ENCODE assay signal across 14 cellular contexts in genomic region chr12:66297080-66297479, GRCh38. TPM values are rescaled to one million over a fixed set of nuclear protein-coding genes. Genes with fewer than 3 reads are reported as not detected.
A peak's percentile ranks its signal among the peaks of the same experiment; 100 is the strongest.
DNase-seq lines count a peak whose midpoint lies in the region; ATAC-seq and TF ChIP-seq lines count a peak whose summit lies in the region.
"Had no signal": no experiment of that assay in that cellular context is flagged by ENCODE, and none has a peak within 500 bp of the region (broad histone marks: within the 10 kb centered on the region; RNA-seq: fewer than 3 reads in every experiment).

No MANE protein-coding gene starts in this region.

- H3K27ac ChIP-seq in GM23338 (ENCODE audit: low read depth), result no peak overlapping the region
- H3K27ac ChIP-seq: GM23248 had no signal

- H3K4me3 ChIP-seq in GM23338, result no peak overlapping the region
- H3K4me3 ChIP-seq: GM23248 had no signal

- CTCF ChIA-PET in activated CD4-positive, alpha-beta memory T cell treated with anti-CD3 and anti-CD28 coated beads for 36 hours (lab: Charles Lee), result no interaction called here
- CTCF ChIA-PET in activated CD4-positive, alpha-beta memory T cell treated with anti-CD3 and anti-CD28 coated beads, Interleukin-2, amount 10 ng/mL, durations not matched to agents 7 days and 5 days (lab: Charles Lee), result no interaction called here

- no peaks in the 10 kb centered on the region for H3K36me3 ChIP-seq in GM23338 (ENCODE audit: insufficient read depth)

- peaks cover 11% of the 10 kb centered on the region; the same call in 1 of the 2 replicates for H3K27me3 ChIP-seq in GM23338 (ENCODE audit: insufficient read depth)

- intact Hi-C loops in activated CD4-positive, alpha-beta memory T cell treated with anti-CD3 and anti-CD28 coated beads for 36 hours (cut with micrococcal nuclease), result no loop called here

- H3K4me1 Mint-ChIP-seq in activated CD4-positive, alpha-beta memory T cell treated with anti-CD3 and anti-CD28 coated beads for 36 hours (ENCODE audit: low read depth), result peaks cover 38% of the 10 kb centered on the region
- H3K4me1 Mint-ChIP-seq in activated CD4-positive, alpha-beta memory T cell treated with anti-CD3 and anti-CD28 coated beads, Interleukin-2, amount 10 ng/mL, durations not matched to agents 7 days and 5 days, result peaks cover 45% of the 10 kb centered on the region
- H3K4me1 Mint-ChIP-seq in GM23338 (no peaks in the 10 kb centered on the region; the same call in 2 of the 3 replicates), T-helper 17 cell (peaks cover 40% of the 10 kb centered on the region)

- no peaks in the 10 kb centered on the region for H3K9me2 ChIP-seq in GM23338 (ENCODE audit: insufficient read depth)

- no peaks in the 10 kb centered on the region for H4K20me1 ChIP-seq in GM23338 (replicated peaks; ENCODE audit: insufficient read depth)

- H3K79me2 ChIP-seq in GM23338 (replicated peaks; ENCODE audit: insufficient read depth), result no peaks in the 10 kb centered on the region

- H3K36me3 Mint-ChIP-seq in activated CD4-positive, alpha-beta memory T cell treated with anti-CD3 and anti-CD28 coated beads for 36 hours, result no peaks in the 10 kb centered on the region
- peaks cover 11% of the 10 kb centered on the region for H3K36me3 Mint-ChIP-seq in activated CD4-positive, alpha-beta memory T cell treated with anti-CD3 and anti-CD28 coated beads, Interleukin-2, amount 10 ng/mL, durations not matched to agents 7 days and 5 days (ENCODE audit: low read depth)
- H3K36me3 Mint-ChIP-seq in GM23338 (ENCODE audit: low read depth) (no peaks in the 10 kb centered on the region), T-helper 17 cell (ENCODE audit: low read depth) (no peaks in the 10 kb centered on the region)

- peaks cover 3% of the 10 kb centered on the region for H3K9me3 Mint-ChIP-seq in activated CD4-positive, alpha-beta memory T cell treated with anti-CD3 and anti-CD28 coated beads for 36 hours
- peaks cover 11% of the 10 kb centered on the region for H3K9me3 Mint-ChIP-seq in activated CD4-positive, alpha-beta memory T cell treated with anti-CD3 and anti-CD28 coated beads, Interleukin-2, amount 10 ng/mL, durations not matched to agents 7 days and 5 days
- H3K9me3 Mint-ChIP-seq in GM23338, result no peaks in the 10 kb centered on the region
- H3K9me3 Mint-ChIP-seq: CD8-positive, alpha-beta T cell; H9 had no signal

- peak; percentile 24 for DNase-seq in activated CD4-positive, alpha-beta memory T cell treated with anti-CD3 and anti-CD28 coated beads for 36 hours
- DNase-seq in activated CD4-positive, alpha-beta memory T cell treated with anti-CD3 and anti-CD28 coated beads, Interleukin-2, amount 10 ng/mL, durations not matched to agents 7 days and 5 days, result no peak
- DNase-seq in GM23338 (ENCODE audit: low spot score), result no peak
- no peak for DNase-seq in T-helper 17 cell
- no peak for DNase-seq in stimulated activated CD4-positive, alpha-beta T cell treated with anti-CD3 and anti-CD28 coated beads, Interleukin-4, amount 100 ng/mL, for 4 hours
- DNase-seq in putamen (ENCODE audit: low spot score), result no peak
- DNase-seq: C1 segment of cervical spinal cord; Caco-2; CD8-positive, alpha-beta T cell; DMS153; DND-41; GM23248; H9 had no signal

- no peak for TF ChIP-seq CTCF in GM23338 (conservative IDR thresholded peaks at IDR 0.05; ENCODE audit: low read depth in 2 of 2)

- H2AFZ ChIP-seq in GM23338, result peak overlapping the region; percentile 3; the same call in 1 of the 2 replicates
- H2AFZ ChIP-seq: GM23248 had no signal

- no peak overlapping the region for H3K4me2 ChIP-seq in GM23338

- H3K27ac Mint-ChIP-seq in activated CD4-positive, alpha-beta memory T cell treated with anti-CD3 and anti-CD28 coated beads for 36 hours, result no peak overlapping the region
- no peak overlapping the region for H3K27ac Mint-ChIP-seq in activated CD4-positive, alpha-beta memory T cell treated with anti-CD3 and anti-CD28 coated beads, Interleukin-2, amount 10 ng/mL, durations not matched to agents 7 days and 5 days
- H3K27ac Mint-ChIP-seq in GM23338 (no peak overlapping the region), T-helper 17 cell (peak overlapping the region; percentile 27)
- H3K27ac Mint-ChIP-seq: CD8-positive, alpha-beta T cell; H9 had no signal

- H3K4me1 ChIP-seq in GM23338 (ENCODE audit: insufficient read depth), result no peaks in the 10 kb centered on the region
- H3K4me1 ChIP-seq: Caco-2 had no signal

- ATAC-seq in GM23338 (no peak), T-helper 17 cell (peak; percentile 45)
- ATAC-seq: CD8-positive, alpha-beta T cell; HCT116 had no signal

- no peak overlapping the region for H3K4me3 Mint-ChIP-seq in activated CD4-positive, alpha-beta memory T cell treated with anti-CD3 and anti-CD28 coated beads for 36 hours
- H3K4me3 Mint-ChIP-seq in activated CD4-positive, alpha-beta memory T cell treated with anti-CD3 and anti-CD28 coated beads, Interleukin-2, amount 10 ng/mL, durations not matched to agents 7 days and 5 days, result no peak overlapping the region
- H3K4me3 Mint-ChIP-seq in GM23338 (no peak overlapping the region), T-helper 17 cell (peak overlapping the region; percentile 25)
- H3K4me3 Mint-ChIP-seq: CD8-positive, alpha-beta T cell; H9 had no signal

- no peaks in the 10 kb centered on the region for H3K9me3 ChIP-seq in T-helper 17 cell (ENCODE audit: control insufficient read depth, low read length, poor library complexity, severe bottlenecking)
- H3K9me3 ChIP-seq: Caco-2 had no signal

- POLR2A ChIA-PET in activated CD4-positive, alpha-beta memory T cell treated with anti-CD3 and anti-CD28 coated beads for 36 hours (lab: Charles Lee), result no interaction called here
- POLR2A ChIA-PET in activated CD4-positive, alpha-beta memory T cell treated with anti-CD3 and anti-CD28 coated beads, Interleukin-2, amount 10 ng/mL, durations not matched to agents 7 days and 5 days (lab: Charles Lee), result no interaction called here

- no peaks in the 10 kb centered on the region for H3F3A ChIP-seq in GM23338 (replicated peaks; ENCODE audit: low read depth)

- H3K27me3 Mint-ChIP-seq in activated CD4-positive, alpha-beta memory T cell treated with anti-CD3 and anti-CD28 coated beads for 36 hours, result no peaks in the 10 kb centered on the region
- H3K27me3 Mint-ChIP-seq in activated CD4-positive, alpha-beta memory T cell treated with anti-CD3 and anti-CD28 coated beads, Interleukin-2, amount 10 ng/mL, durations not matched to agents 7 days and 5 days, result peaks cover 2% of the 10 kb centered on the region
- no peaks in the 10 kb centered on the region for H3K27me3 Mint-ChIP-seq in GM23338 (ENCODE audit: insufficient read depth, low read depth, poor library complexity)
- H3K27me3 Mint-ChIP-seq in T-helper 17 cell, result no peaks in the 10 kb centered on the region

TF ChIP-seq in GM23338, 12 proteins besides CTCF, POLR2A, EP300 and RAD21 (continues in another document):
- no peak for TF ChIP-seq ETS1 (IDR thresholded peaks at IDR 0.05)
- no peak for TF ChIP-seq JUNB (IDR thresholded peaks at IDR 0.05; ENCODE audit: unreplicated experiment)
- no peak for TF ChIP-seq POLR2AphosphoS5 (IDR thresholded peaks at IDR 0.05; ENCODE audit: low read depth)
- TF ChIP-seq CREB1 (CRISPR knock-in tag; IDR thresholded peaks at IDR 0.05; ENCODE audit: low read depth), result no peak

RNA-seq across cellular contexts. Expression of gene HELB, which starts 5.2 kb away (rescaled TPM):
- 10 to 100 TPM; 20.8 to 21.8 TPM for total RNA-seq in activated CD4-positive, alpha-beta memory T cell treated with anti-CD3 and anti-CD28 coated beads for 36 hours
- 10 to 100 TPM; 34.2 to 38.3 TPM for total RNA-seq in activated CD4-positive, alpha-beta memory T cell treated with anti-CD3 and anti-CD28 coated beads, Interleukin-2, amount 10 ng/mL, durations not matched to agents 7 days and 5 days
- total RNA-seq in GM23338 (2014; rRNA removed; shearing (Covaris generic)), result 11.9 and 18.2 TPM in 2 replicates
- polyA plus RNA-seq in GM23338 (2016; fragmentation: Nextera tagmentation; extraction: Ambion mirVana), result 2.7 and 3.1 TPM in 2 replicates
- total RNA-seq in T-helper 17 cell, result 10 to 100 TPM; 51.8 to 72.1 TPM
